ENCODE assay signal across 1 cellular context in the genomic region with DNA sequence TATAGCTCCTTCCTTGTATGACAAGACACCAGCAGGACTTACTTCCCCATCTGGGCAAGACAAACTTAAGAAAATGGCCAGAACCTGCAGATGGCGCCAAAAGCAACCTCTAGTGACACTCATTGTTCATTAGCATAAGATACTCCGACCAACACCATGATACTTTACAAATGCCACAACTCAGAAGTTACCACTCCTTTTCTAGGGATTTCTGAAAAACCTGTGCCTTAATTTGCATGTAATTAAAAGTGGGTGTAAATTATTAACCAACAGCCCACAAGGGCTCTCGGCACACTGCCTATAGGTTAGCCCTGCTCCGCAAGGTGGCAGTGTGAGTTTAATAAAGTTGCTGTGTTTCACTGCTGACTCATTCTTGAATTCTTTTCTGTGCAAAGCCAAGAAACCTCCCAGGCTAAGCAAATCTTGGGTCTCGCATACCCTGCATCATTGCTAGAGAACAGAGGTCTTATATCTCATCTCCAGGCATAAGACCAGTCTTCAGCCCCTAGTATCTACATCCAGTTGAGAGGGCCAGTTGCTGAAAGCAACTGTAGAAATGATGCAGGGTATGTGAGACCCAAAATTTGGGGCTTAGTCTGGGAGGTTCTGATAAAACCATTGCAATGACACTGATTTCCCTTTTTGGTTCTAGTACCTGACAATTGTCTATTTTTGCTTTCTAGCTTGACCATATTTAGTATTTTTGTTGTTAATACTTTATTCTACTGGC.
A peak's percentile ranks its signal among the peaks of the same experiment; 100 is the strongest.
TF ChIP-seq lines count a peak whose summit lies in the region.

No MANE protein-coding gene starts in this region.

TF ChIP-seq in K562, 482 proteins besides CTCF, POLR2A, EP300 and RAD21 (continued from another document and continues in another):
- TF ChIP-seq, protein P1, sequence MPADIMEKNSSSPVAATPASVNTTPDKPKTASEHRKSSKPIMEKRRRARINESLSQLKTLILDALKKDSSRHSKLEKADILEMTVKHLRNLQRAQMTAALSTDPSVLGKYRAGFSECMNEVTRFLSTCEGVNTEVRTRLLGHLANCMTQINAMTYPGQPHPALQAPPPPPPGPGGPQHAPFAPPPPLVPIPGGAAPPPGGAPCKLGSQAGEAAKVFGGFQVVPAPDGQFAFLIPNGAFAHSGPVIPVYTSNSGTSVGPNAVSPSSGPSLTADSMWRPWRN (IDR thresholded peaks at IDR 0.05; ENCODE audit: low read depth), result 0 out of 2 replicates have a peak, but pooled peaks have one; percentile 50
- TF ChIP-seq FOXA1 (IDR thresholded peaks at IDR 0.05; ENCODE audit: borderline replicate concordance) (no peak), HNRNPK (IDR thresholded peaks at IDR 0.05; ENCODE audit: low read depth, low read length, poor library complexity, severe bottlenecking) (no peak), CBX1 (IDR thresholded peaks at IDR 0.05; ENCODE audit: low read depth) (peak; percentile 82), KAT7 (CRISPR knock-in tag; IDR thresholded peaks at IDR 0.05; ENCODE audit: borderline replicate concordance) (no peak), CREBBP (IDR thresholded peaks at IDR 0.05; ENCODE audit: low read depth, low read length) (no peak), ZNF274 (IDR thresholded peaks at IDR 0.05; ENCODE audit: borderline replicate concordance, low read depth, low read length) (no peak), NFYB (IDR thresholded peaks at IDR 0.05; ENCODE audit: extremely low read depth, insufficient read length) (no peak), ZNF41 (CRISPR knock-in tag; conservative IDR thresholded peaks at IDR 0.05) (no peak), ZNF140 (CRISPR knock-in tag; IDR thresholded peaks at IDR 0.05) (no peak), MTA1 (IDR thresholded peaks at IDR 0.05; ENCODE audit: borderline replicate concordance) (0 out of 2 replicates have a peak, but pooled peaks have one; percentile 59), CCAR2 (IDR thresholded peaks at IDR 0.05; ENCODE audit: low read depth, low read length) (no peak), CREB3 (tag; conservative IDR thresholded peaks at IDR 0.05; ENCODE audit: low read depth) (no peak), SP1 (CRISPR knock-in tag; IDR thresholded peaks at IDR 0.05) (peak; percentile 55; the same call in 1 of the 2 replicates), ZNF347 (CRISPR knock-in tag; IDR thresholded peaks at IDR 0.05; ENCODE audit: low read depth) (no peak), TBP (optimal IDR thresholded peaks at IDR 0.05; ENCODE audit: low read depth, low read length) (peak; percentile 37), MYNN (IDR thresholded peaks at IDR 0.05) (0 out of 2 replicates have a peak, but pooled peaks have one; percentile 28), MYNN (CRISPR knock-in tag; IDR thresholded peaks at IDR 0.05) (no peak), ILK (tag; IDR thresholded peaks at IDR 0.05; ENCODE audit: borderline replicate concordance, low read depth) (no peak), RFX7 (CRISPR knock-in tag; IDR thresholded peaks at IDR 0.05) (no peak), ZKSCAN1 (IDR thresholded peaks at IDR 0.05; ENCODE audit: low read depth, low read length) (no peak), CBX3 (IDR thresholded peaks at IDR 0.05; ENCODE audit: borderline replicate concordance in 1 of 2, low read length in 2 of 2) (peak in 1 of 2 experiments; percentile 92; a peak in 2 of 3 replicates), CREB1 (IDR thresholded peaks at IDR 0.05) (peak; percentile 18; the same call in 1 of the 2 replicates), CREB1 (CRISPR knock-in tag; IDR thresholded peaks at IDR 0.05) (peak; percentile 29; the same call in 1 of the 2 replicates), SREBF1 (IDR thresholded peaks at IDR 0.05; ENCODE audit: borderline replicate concordance, low read depth, low read length) (no peak), PHB (CRISPR knock-in tag; IDR thresholded peaks at IDR 0.05) (no peak), GABPB2 (CRISPR knock-in tag; conservative IDR thresholded peaks at IDR 0.05) (no peak), ZNF511 (CRISPR knock-in tag; IDR thresholded peaks at IDR 0.05) (no peak), CEBPG (CRISPR knock-in tag; IDR thresholded peaks at IDR 0.05) (no peak), CEBPG (tag; conservative IDR thresholded peaks at IDR 0.05 in 1 of 2, IDR thresholded peaks at IDR 0.05 in 1 of 2) (peak in 1 of 2 experiments; percentile 42; a peak in 1 of 4 replicates), TRIM28 (IDR thresholded peaks at IDR 0.05) (peak; percentile 80), ZNF280B (CRISPR knock-in tag; IDR thresholded peaks at IDR 0.05) (no peak), HCFC1 (IDR thresholded peaks at IDR 0.05; ENCODE audit: low read depth, low read length) (no peak), ZNF77 (CRISPR knock-in tag; IDR thresholded peaks at IDR 0.05) (no peak), IRF2 (CRISPR knock-in tag; IDR thresholded peaks at IDR 0.05) (no peak), NFE2L1 (tag; IDR thresholded peaks at IDR 0.05; ENCODE audit: borderline replicate concordance, low read depth) (peak; percentile 61; the same call in 1 of the 2 replicates), POU5F1 (IDR thresholded peaks at IDR 0.05; ENCODE audit: borderline replicate concordance, low read depth, low read length, partially characterized antibody) (no peak), JUNB (CRISPR knock-in tag; conservative IDR thresholded peaks at IDR 0.05) (no peak), HMG20A (CRISPR knock-in tag; conservative IDR thresholded peaks at IDR 0.05) (no peak), SIRT6 (IDR thresholded peaks at IDR 0.05; ENCODE audit: low read depth, low read length) (no peak), NRF1 (conservative IDR thresholded peaks at IDR 0.05 in 1 of 2, IDR thresholded peaks at IDR 0.05 in 1 of 2) (peak in 1 of 2 experiments; percentile 10; a peak in 1 of 4 replicates), BRF2 (IDR thresholded peaks at IDR 0.05; ENCODE audit: borderline replicate concordance, insufficient read depth, insufficient read length) (no peak), PCBP1 (IDR thresholded peaks at IDR 0.05; ENCODE audit: low read depth, low read length, poor library complexity, severe bottlenecking) (no peak), IFI16 (CRISPR knock-in tag; IDR thresholded peaks at IDR 0.05) (no peak), PPARD (CRISPR knock-in tag; IDR thresholded peaks at IDR 0.05) (no peak), ERF (CRISPR knock-in tag; IDR thresholded peaks at IDR 0.05) (no peak), ZFP30 (CRISPR knock-in tag; IDR thresholded peaks at IDR 0.05; ENCODE audit: borderline replicate concordance) (no peak), ZBTB26 (CRISPR knock-in tag; IDR thresholded peaks at IDR 0.05) (no peak)
- TF ChIP-seq, protein P2, sequence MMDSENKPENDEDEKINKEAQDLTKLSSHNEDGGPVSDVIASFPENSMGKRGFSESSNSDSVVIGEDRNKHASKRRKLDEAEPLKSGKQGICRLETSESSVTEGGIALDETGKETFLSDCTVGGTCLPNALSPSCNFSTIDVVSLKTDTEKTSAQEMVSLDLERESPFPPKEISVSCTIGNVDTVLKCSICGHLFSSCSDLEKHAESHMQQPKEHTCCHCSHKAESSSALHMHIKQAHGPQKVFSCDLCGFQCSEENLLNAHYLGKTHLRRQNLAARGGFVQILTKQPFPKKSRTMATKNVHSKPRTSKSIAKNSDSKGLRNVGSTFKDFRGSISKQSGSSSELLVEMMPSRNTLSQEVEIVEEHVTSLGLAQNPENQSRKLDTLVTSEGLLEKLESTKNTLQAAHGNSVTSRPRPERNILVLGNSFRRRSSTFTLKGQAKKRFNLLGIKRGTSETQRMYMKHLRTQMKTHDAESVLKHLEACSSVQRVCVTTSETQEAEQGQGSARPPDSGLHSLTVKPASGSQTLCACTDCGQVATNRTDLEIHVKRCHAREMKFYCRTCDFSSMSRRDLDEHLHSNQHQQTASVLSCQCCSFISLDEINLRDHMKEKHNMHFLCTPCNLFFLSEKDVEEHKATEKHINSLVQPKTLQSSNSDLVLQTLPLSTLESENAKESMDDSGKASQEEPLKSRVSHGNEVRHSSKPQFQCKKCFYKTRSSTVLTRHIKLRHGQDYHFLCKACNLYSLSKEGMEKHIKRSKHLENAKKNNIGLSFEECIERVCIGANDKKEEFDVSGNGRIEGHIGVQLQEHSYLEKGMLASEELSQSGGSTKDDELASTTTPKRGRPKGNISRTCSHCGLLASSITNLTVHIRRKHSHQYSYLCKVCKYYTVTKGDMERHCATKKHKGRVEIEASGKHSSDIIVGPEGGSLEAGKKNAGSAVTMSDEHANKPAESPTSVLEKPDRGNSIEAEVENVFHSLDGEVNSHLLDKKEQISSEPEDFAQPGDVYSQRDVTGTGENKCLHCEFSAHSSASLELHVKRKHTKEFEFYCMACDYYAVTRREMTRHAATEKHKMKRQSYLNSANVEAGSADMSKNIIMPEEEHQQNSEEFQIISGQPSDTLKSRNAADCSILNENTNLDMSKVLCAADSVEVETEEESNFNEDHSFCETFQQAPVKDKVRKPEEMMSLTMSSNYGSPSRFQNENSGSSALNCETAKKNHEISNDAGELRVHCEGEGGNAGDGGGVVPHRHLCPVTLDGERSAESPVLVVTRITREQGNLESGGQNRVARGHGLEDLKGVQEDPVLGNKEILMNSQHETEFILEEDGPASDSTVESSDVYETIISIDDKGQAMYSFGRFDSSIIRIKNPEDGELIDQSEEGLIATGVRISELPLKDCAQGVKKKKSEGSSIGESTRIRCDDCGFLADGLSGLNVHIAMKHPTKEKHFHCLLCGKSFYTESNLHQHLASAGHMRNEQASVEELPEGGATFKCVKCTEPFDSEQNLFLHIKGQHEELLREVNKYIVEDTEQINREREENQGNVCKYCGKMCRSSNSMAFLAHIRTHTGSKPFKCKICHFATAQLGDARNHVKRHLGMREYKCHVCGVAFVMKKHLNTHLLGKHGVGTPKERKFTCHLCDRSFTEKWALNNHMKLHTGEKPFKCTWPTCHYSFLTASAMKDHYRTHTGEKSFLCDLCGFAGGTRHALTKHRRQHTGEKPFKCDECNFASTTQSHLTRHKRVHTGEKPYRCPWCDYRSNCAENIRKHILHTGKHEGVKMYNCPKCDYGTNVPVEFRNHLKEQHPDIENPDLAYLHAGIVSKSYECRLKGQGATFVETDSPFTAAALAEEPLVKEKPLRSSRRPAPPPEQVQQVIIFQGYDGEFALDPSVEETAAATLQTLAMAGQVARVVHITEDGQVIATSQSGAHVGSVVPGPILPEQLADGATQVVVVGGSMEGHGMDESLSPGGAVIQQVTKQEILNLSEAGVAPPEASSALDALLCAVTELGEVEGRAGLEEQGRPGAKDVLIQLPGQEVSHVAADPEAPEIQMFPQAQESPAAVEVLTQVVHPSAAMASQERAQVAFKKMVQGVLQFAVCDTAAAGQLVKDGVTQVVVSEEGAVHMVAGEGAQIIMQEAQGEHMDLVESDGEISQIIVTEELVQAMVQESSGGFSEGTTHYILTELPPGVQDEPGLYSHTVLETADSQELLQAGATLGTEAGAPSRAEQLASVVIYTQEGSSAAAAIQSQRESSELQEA (IDR thresholded peaks at IDR 0.05; ENCODE audit: low read depth), result no peak
- TF ChIP-seq, protein P3, sequence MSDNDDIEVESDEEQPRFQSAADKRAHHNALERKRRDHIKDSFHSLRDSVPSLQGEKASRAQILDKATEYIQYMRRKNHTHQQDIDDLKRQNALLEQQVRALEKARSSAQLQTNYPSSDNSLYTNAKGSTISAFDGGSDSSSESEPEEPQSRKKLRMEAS (CRISPR knock-in tag; IDR thresholded peaks at IDR 0.05), result no peak
